In genomic region chr19:4227771-4228170, GRCh38 we compare ENCODE assay signal across 36 cellular contexts. TPM values are rescaled to one million over a fixed set of nuclear protein-coding genes. Genes with fewer than 3 reads are reported as not detected.
"Had no signal": no experiment of that assay in that cellular context is flagged by ENCODE, and none has a peak within 500 bp of the region (broad histone marks: within the 10 kb centered on the region; RNA-seq: fewer than 3 reads in every experiment).

No MANE protein-coding gene starts in this region.

- DNase-seq: activated B cell treated with CpG ODN at 0.5 μM for 24 hours; activated CD4-positive, alpha-beta memory T cell treated with anti-CD3 and anti-CD28 coated beads for 36 hours; activated CD4-positive, alpha-beta T cell treated with anti-CD3 and anti-CD28 coated beads for 4 hours; activated CD4-positive, alpha-beta T cell treated with anti-CD3 and anti-CD28 coated beads, Interleukin-2, amount 50 U/mL, for 1 hour; activated CD4-positive, CD25-positive, alpha-beta regulatory T cell treated with anti-CD3 and anti-CD28 coated beads, Interleukin-2, amount 50 U/mL, for 72 hours; activated CD8-positive, alpha-beta memory T cell treated with anti-CD3 and anti-CD28 coated beads, Interleukin-2, amount 50 U/mL, for 4 hours; activated effector memory CD4-positive, alpha-beta T cell treated with Interleukin-2 at 50 U/mL for 16 hours; activated naive CD4-positive, alpha-beta T cell treated with anti-CD3 and anti-CD28 coated beads, Interleukin-2, amount 10 ng/mL, durations not matched to agents 7 days and 5 days; activated naive CD8-positive, alpha-beta T cell treated with anti-CD3 and anti-CD28 coated beads, Interleukin-2, amount 50 U/mL, for 24 hours; activated T-cell treated with anti-CD3 and anti-CD28 coated beads for 4 hours; activated T-cell treated with anti-CD3 and anti-CD28 coated beads, Interleukin-2, amount 50 U/mL, for 48 hours; anterior cingulate cortex; caudate nucleus; cerebellar nuclear complex; MM.1S; MV-4-11; NCI-H1092 treated with DMSO at 0.1 percent for 48 hours; NCI-H1417; NCI-H146; NCI-H187; NCI-H2029 treated with DMSO at 0.1 percent for 48 hours; NCI-H2107; NCI-H2171; NCI-H510A; NCI-H526; NCI-H748 treated with DMSO at 0.1 percent for 48 hours; NK-92 treated with Interleukin-12 subunit alpha and Interleukin-12 subunit beta, amount 100 ng/mL, for 24 hours; Right ventricle myocardium superior; SJCRH30; T1000 had no signal

- ATAC-seq: activated naive CD8-positive, alpha-beta T cell treated with anti-CD3 and anti-CD28 coated beads, Interleukin-2, amount 50 U/mL, for 24 hours had no signal

- H3K36me3 ChIP-seq: SJCRH30 had no signal

- FAIRE-seq: bronchial epithelial cell had no signal

- H3K27me3 ChIP-seq: SJCRH30 had no signal

- H3K4me3 ChIP-seq: SJCRH30, SK-N-MC had no signal

- H3K27ac ChIP-seq: SJCRH30, SK-N-MC, VCaP had no signal

- H3K9me3 ChIP-seq: SJCRH30 had no signal

RNA-seq across cellular contexts. Expression of gene EBI3, which starts 1.6 kb away (rescaled TPM):
- total RNA-seq: bronchial epithelial cell, OCI-LY7, SJCRH30 had no signal

RNA-seq across cellular contexts. Expression of gene SHD, which starts 51.3 kb away (rescaled TPM):
- total RNA-seq: activated B cell treated with CpG ODN at 0.5 μM for 24 hours; activated CD4-positive, alpha-beta memory T cell treated with anti-CD3 and anti-CD28 coated beads for 36 hours; bronchial epithelial cell; OCI-LY7; Right ventricle myocardium superior; T-helper 1 cell treated with Interleukin-12 subunit alpha and Interleukin-12 subunit beta and Interleukin-4 antibody, amounts not matched to agents 30 ng/mL and 1 ng/mL, for 36 hours; T-helper 2 cell treated with Interferon-gamma antibody and Interleukin-4, amounts not matched to agents 100 ng/mL and 5 ng/mL, for 36 hours had no signal
